ENCODE assay signal across 19 cellular contexts in the genomic region with DNA sequence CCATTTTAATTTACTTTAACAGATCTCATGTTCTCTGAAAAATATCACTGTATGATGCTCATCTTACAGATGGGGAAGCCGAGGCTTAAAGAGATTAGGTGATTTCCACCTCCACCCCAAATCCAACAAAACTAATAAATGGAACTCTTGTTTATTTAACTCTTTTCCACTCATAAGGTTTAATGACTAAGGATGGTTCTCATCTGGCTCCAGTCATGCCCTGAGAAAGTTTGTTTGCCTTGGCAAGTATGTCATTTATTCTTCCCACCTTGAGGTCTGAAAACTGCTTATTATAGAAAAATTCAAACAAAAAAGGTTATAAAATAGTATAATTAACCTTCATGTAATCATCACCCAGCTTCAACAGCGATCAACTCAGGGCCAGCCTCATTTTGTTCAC. TPM values are rescaled to one million over a fixed set of nuclear protein-coding genes. Genes with fewer than 3 reads are reported as not detected.
A peak's percentile ranks its signal among the peaks of the same experiment; 100 is the strongest.
DNase-seq lines count a peak whose midpoint lies in the region; TF ChIP-seq lines count a peak whose summit lies in the region.
"Had no signal": no experiment of that assay in that cellular context is flagged by ENCODE, and none has a peak within 500 bp of the region (broad histone marks: within the 10 kb centered on the region; RNA-seq: fewer than 3 reads in every experiment).

No MANE protein-coding gene starts in this region.

- H3K27me3 ChIP-seq in neural progenitor cell (no peaks in the 10 kb centered on the region), tibial nerve (no peaks in the 10 kb centered on the region)
- H3K27me3 ChIP-seq: BLaER1 treated with 17β-estradiol and CSF1 and Interleukin-3, amounts not matched to agents 10 nM and 100 nM had no signal

- in situ Hi-C loops in Caki2 (cut with HindIII; ENCODE audit: low pct_unique_long_range_greater_than_20kb, low sequenced_read_pairs): no loop called here

- TF ChIP-seq CTCF in neural progenitor cell (IDR thresholded peaks at IDR 0.05) (no peak), tibial nerve (IDR thresholded peaks at IDR 0.05) (no peak)

- WGBS in tibial nerve, 2 donors: 82 to 85% methylated on average over 2 of the region's 2 CpGs

- H3K27ac ChIP-seq in neural progenitor cell (no peak overlapping the region), tibial nerve (no peak overlapping the region), substantia nigra (ENCODE audit: low read depth, low read length, poor library complexity, severe bottlenecking) (no peak overlapping the region)
- H3K27ac ChIP-seq: BLaER1 treated with 17β-estradiol and CSF1 and Interleukin-3, amounts not matched to agents 10 nM and 100 nM; SK-N-MC had no signal

- no peaks in the 10 kb centered on the region for H4K20me1 ChIP-seq in neural progenitor cell (ENCODE audit: low read depth)
- H4K20me1 ChIP-seq: BLaER1 treated with 17β-estradiol and CSF1 and Interleukin-3, amounts not matched to agents 10 nM and 100 nM had no signal

- no peaks in the 10 kb centered on the region for H3K36me3 Mint-ChIP-seq in neural progenitor cell

- peak; percentile 87 for DNase-seq in Caki2 (ENCODE audit: low read depth)
- DNase-seq in NCI-H2081 (lab: John Stamatoyannopoulos, UW): peak; percentile 7 to 70
- peak; percentile 37 for DNase-seq in astrocyte of the hippocampus (ENCODE audit: low read depth, low spot score)
- no peak for DNase-seq in neural progenitor cell (ENCODE audit: low spot score)
- DNase-seq in tibial nerve (ENCODE audit: low spot score in 2 of 2): no peak
- no peak for DNase-seq in nucleus accumbens (lab: John Stamatoyannopoulos, UW)
- DNase-seq in NCI-H1048 (lab: John Stamatoyannopoulos, UW): no peak
- DNase-seq in substantia nigra (lab: John Stamatoyannopoulos, UW): no peak
- DNase-seq: DMS 273 treated with DMSO at 0.1 percent for 48 hours, H9, Kasumi-1, NCI-H1417 treated with DMSO at 0.1 percent for 48 hours, NCI-H1930, NCI-H2171 treated with DMSO at 0.1 percent for 48 hours, Right ventricle myocardium superior had no signal

- no peak for TF ChIP-seq EP300 in tibial nerve (IDR thresholded peaks at IDR 0.05)

- H3K4me3 ChIP-seq in neural progenitor cell: no peak overlapping the region
- H3K4me3 ChIP-seq in tibial nerve: no peak overlapping the region
- H3K4me3 ChIP-seq: BLaER1 treated with 17β-estradiol and CSF1 and Interleukin-3, amounts not matched to agents 10 nM and 100 nM; SK-N-MC had no signal

- H3K9me3 Mint-ChIP-seq in neural progenitor cell: no peaks in the 10 kb centered on the region
- H3K9me3 Mint-ChIP-seq: H9 had no signal

- no peaks in the 10 kb centered on the region for H3K36me3 ChIP-seq in neural progenitor cell
- H3K36me3 ChIP-seq in tibial nerve: no peaks in the 10 kb centered on the region
- H3K36me3 ChIP-seq: BLaER1 treated with 17β-estradiol and CSF1 and Interleukin-3, amounts not matched to agents 10 nM and 100 nM had no signal

- H3K27ac Mint-ChIP-seq in neural progenitor cell: no peak overlapping the region
- H3K27ac Mint-ChIP-seq: H9 had no signal

- peak overlapping the region; percentile 13 for H2AFZ ChIP-seq in neural progenitor cell (replicated peaks)

- peaks cover 28% of the 10 kb centered on the region for H3K4me1 Mint-ChIP-seq in neural progenitor cell

- no peaks in the 10 kb centered on the region for H3K79me2 ChIP-seq in neural progenitor cell (ENCODE audit: low read depth)

- TF ChIP-seq POLR2A in tibial nerve (IDR thresholded peaks at IDR 0.05): no peak

- peaks cover 4% of the 10 kb centered on the region for H3F3A ChIP-seq in neural progenitor cell (ENCODE audit: low read depth)

- no peak overlapping the region for H3K4me2 ChIP-seq in neural progenitor cell
- H3K4me2 ChIP-seq: BLaER1 treated with 17β-estradiol and CSF1 and Interleukin-3, amounts not matched to agents 10 nM and 100 nM had no signal

- H3K9me3 ChIP-seq in neural progenitor cell (ENCODE audit: low read depth) (no peaks in the 10 kb centered on the region), tibial nerve (no peaks in the 10 kb centered on the region)
- H3K9me3 ChIP-seq: BLaER1 treated with 17β-estradiol and CSF1 and Interleukin-3, amounts not matched to agents 10 nM and 100 nM had no signal

- no peak overlapping the region for H3K9ac ChIP-seq in neural progenitor cell
- H3K9ac ChIP-seq: BLaER1 treated with 17β-estradiol and CSF1 and Interleukin-3, amounts not matched to agents 10 nM and 100 nM had no signal

- no peaks in the 10 kb centered on the region for H3K4me1 ChIP-seq in neural progenitor cell
- H3K4me1 ChIP-seq in tibial nerve: peaks cover 0 to 20% (median 6%) of the 10 kb centered on the region in 4 donors

- H3K27me3 Mint-ChIP-seq in neural progenitor cell (ENCODE audit: insufficient read depth, low read depth): peaks cover 5% of the 10 kb centered on the region

- H3K4me3 Mint-ChIP-seq in neural progenitor cell: no peak overlapping the region
- H3K4me3 Mint-ChIP-seq: H9 had no signal

RNA-seq across cellular contexts. Expression of a gene that starts 56.3 kb away (rescaled TPM):
- total RNA-seq in Caki2 (2014; rRNA removed; shearing (Covaris generic); ENCODE audit: low replicate concordance): not detected in 2 replicates
- total RNA-seq in neural progenitor cell (ENCODE audit: low replicate concordance) (0.07 TPM in 1 of 2 replicates, not detected in the other), tibial nerve (1 to 10 TPM in 1 of 4 donors, under 1 TPM in 2, not detected in 1; under 0.01 to 1.1 (median 0.30) TPM)
- total RNA-seq: H9, HT-29, NCI-H460, Right ventricle myocardium superior had no signal

Comparison
In these comparisons a context has a peak if more than half of its experiments do, and no peak if none do; other contexts are left out.
1. DNase-seq: peak in Caki2 (single experiment), NCI-H2081 (2 of 2) and astrocyte of the hippocampus (single experiment); none in neural progenitor cell (single experiment), tibial nerve (0 of 2), nucleus accumbens (0 of 56), NCI-H1048 (single experiment) and substantia nigra (0 of 49).